1 cellular context compared by ENCODE assay signal in the genomic region with DNA sequence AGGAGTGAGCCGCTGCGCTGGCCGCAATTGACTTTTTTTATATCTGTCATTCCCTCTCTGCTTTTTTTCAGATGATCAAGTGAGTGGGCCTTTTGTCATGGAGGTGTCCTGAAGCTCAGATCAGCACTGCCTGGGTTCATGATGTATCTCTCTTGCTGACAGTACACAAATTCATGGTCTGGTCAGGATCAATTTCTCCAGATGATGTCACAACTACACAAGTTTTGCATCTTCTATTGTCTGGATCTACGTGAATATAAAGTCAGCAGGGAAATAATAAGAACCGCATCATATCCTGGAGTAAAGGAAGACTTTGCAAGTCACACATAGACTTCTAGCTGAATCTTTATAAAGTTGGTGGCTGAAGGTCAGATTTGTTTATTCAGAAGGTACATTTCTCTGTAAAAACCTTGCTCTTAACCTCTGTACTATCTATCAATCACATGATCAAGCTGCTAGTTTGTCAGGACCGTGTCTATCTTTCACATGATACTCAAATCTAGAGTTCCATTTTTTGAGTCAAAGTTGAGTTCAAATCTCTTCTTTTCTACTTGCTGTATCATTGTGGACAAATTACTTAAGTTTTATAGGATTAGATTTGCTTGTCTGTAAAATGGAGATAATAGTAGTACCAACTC.
A peak's percentile ranks its signal among the peaks of the same experiment; 100 is the strongest.
TF ChIP-seq lines count a peak whose summit lies in the region.

No MANE protein-coding gene starts in this region.

TF ChIP-seq in liver, 16 proteins besides CTCF, POLR2A, EP300 and RAD21:
- TF ChIP-seq HNF4A (conservative IDR thresholded peaks at IDR 0.05) (peak; percentile 39 to 42), SP1 (IDR thresholded peaks at IDR 0.05) (no peak), RXRA (IDR thresholded peaks at IDR 0.05) (peak in 1 of 2 donors; percentile 35), GABPA (IDR thresholded peaks at IDR 0.05 in 1 of 2, conservative IDR thresholded peaks at IDR 0.05 in 1 of 2) (no peak)
- TF ChIP-seq, protein P1, sequence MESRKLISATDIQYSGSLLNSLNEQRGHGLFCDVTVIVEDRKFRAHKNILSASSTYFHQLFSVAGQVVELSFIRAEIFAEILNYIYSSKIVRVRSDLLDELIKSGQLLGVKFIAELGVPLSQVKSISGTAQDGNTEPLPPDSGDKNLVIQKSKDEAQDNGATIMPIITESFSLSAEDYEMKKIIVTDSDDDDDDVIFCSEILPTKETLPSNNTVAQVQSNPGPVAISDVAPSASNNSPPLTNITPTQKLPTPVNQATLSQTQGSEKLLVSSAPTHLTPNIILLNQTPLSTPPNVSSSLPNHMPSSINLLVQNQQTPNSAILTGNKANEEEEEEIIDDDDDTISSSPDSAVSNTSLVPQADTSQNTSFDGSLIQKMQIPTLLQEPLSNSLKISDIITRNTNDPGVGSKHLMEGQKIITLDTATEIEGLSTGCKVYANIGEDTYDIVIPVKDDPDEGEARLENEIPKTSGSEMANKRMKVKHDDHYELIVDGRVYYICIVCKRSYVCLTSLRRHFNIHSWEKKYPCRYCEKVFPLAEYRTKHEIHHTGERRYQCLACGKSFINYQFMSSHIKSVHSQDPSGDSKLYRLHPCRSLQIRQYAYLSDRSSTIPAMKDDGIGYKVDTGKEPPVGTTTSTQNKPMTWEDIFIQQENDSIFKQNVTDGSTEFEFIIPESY (IDR thresholded peaks at IDR 0.05): no peak
